ENCODE assay signal across 26 cellular contexts in genomic region chr2:168811670-168812069, GRCh38. TPM values are rescaled to one million over a fixed set of nuclear protein-coding genes. Genes with fewer than 3 reads are reported as not detected.
"Had no signal": no experiment of that assay in that cellular context is flagged by ENCODE, and none has a peak within 500 bp of the region (broad histone marks: within the 10 kb centered on the region; RNA-seq: fewer than 3 reads in every experiment).

No MANE protein-coding gene starts in this region.

- DNase-seq: activated B cell treated with CpG ODN at 0.5 μM for 24 hours; activated CD8-positive, alpha-beta memory T cell treated with anti-CD3 and anti-CD28 coated beads, Interleukin-2, amount 10 ng/mL, durations not matched to agents 7 days and 5 days; activated CD8-positive, alpha-beta T cell treated with anti-CD3 and anti-CD28 coated beads, Interleukin-2, amount 10 ng/mL, durations not matched to agents 7 days and 5 days; activated naive CD4-positive, alpha-beta T cell; activated T-cell treated with anti-CD3 and anti-CD28 coated beads for 4 hours; activated T-cell treated with anti-CD3 and anti-CD28 coated beads, Interleukin-2, amount 50 U/mL, for 72 hours; anterior cingulate cortex; effector CD4-positive, alpha-beta T cell; esophagus squamous epithelium; foreskin melanocyte; heart right ventricle; left ventricle myocardium superior; naive thymus-derived CD4-positive, alpha-beta T cell; nucleus accumbens; pancreas; psoas muscle; stimulated activated CD4-positive, alpha-beta T cell treated with anti-CD3 and anti-CD28 coated beads, Interleukin-1b, Interleukin-23, amount 100 ng/mL, for 48 hours; stimulated activated CD4-positive, alpha-beta T cell treated with anti-CD3 and anti-CD28 coated beads, Interleukin-4, amount 100 ng/mL, for 4 hours; stimulated activated CD8-positive, alpha-beta memory T cell treated with anti-CD3 and anti-CD28 coated beads, Interleukin-4, amount 100 ng/mL, for 48 hours; stimulated activated naive CD8-positive, alpha-beta T cell treated with anti-CD3 and anti-CD28 coated beads, Interleukin-15, amount 100 ng/mL, for 72 hours; substantia nigra; thyroid gland; upper lobe of left lung had no signal

- ATAC-seq: activated CD8-positive, alpha-beta memory T cell treated with anti-CD3 and anti-CD28 coated beads, Interleukin-2, amount 10 ng/mL, durations not matched to agents 7 days and 5 days; activated CD8-positive, alpha-beta T cell treated with anti-CD3 and anti-CD28 coated beads, Interleukin-2, amount 10 ng/mL, durations not matched to agents 7 days and 5 days; activated naive CD4-positive, alpha-beta T cell treated with anti-CD3 and anti-CD28 coated beads, Interleukin-2, amount 50 U/mL, for 72 hours; activated T-cell treated with anti-CD3 and anti-CD28 coated beads, Interleukin-2, amount 50 U/mL, for 72 hours; heart right ventricle; left ventricle myocardium superior; naive thymus-derived CD4-positive, alpha-beta T cell; pancreas; psoas muscle; stimulated activated memory B cell treated with anti-CD40 and anti-IgM and Interleukin-4, amounts not matched to agents 10 μg/mL and 1 μg/mL and 100 μg/mL, for 72 hours; stimulated activated naive CD8-positive, alpha-beta T cell treated with anti-CD3 and anti-CD28 coated beads, Interleukin-15, amount 100 ng/mL, for 72 hours had no signal

RNA-seq across cellular contexts. Expression of gene NOSTRIN, which starts 9.2 kb away (rescaled TPM):
- total RNA-seq: activated B cell treated with CpG ODN at 0.5 μM for 24 hours; activated CD8-positive, alpha-beta memory T cell treated with anti-CD3 and anti-CD28 coated beads, Interleukin-2, amount 10 ng/mL, durations not matched to agents 7 days and 5 days; activated CD8-positive, alpha-beta T cell treated with anti-CD3 and anti-CD28 coated beads, Interleukin-2, amount 10 ng/mL, durations not matched to agents 7 days and 5 days; activated naive CD4-positive, alpha-beta T cell treated with anti-CD3 and anti-CD28 coated beads, Interleukin-2, amount 50 U/mL, for 72 hours; activated T-cell treated with anti-CD3 and anti-CD28 coated beads, Interleukin-2, amount 50 U/mL, for 72 hours; smooth muscle cell had no signal
